ENCODE assay signal across 35 cellular contexts in genomic region chr15:99902248-99902647, GRCh38.
"Had no signal": no experiment of that assay in that cellular context is flagged by ENCODE, and none has a peak within 500 bp of the region (broad histone marks: within the 10 kb centered on the region; RNA-seq: fewer than 3 reads in every experiment).

No MANE protein-coding gene starts in this region.

- H3K27ac ChIP-seq: adrenal gland, body of pancreas, brain microvascular endothelial cell, breast epithelium, VCaP had no signal

- H3K36me3 ChIP-seq: adrenal gland, brain microvascular endothelial cell, breast epithelium had no signal

- H3K4me1 ChIP-seq: adrenal gland, body of pancreas, breast epithelium had no signal

- ATAC-seq: activated CD8-positive, alpha-beta T cell treated with anti-CD3 and anti-CD28 coated beads for 36 hours; activated naive CD4-positive, alpha-beta T cell treated with anti-CD3 and anti-CD28 coated beads, Interleukin-2, amount 50 U/mL, for 72 hours; activated T-helper 17 cell treated with anti-CD3 and anti-CD28 coated beads, Interleukin-2, amount 50 U/mL, for 72 hours; body of pancreas had no signal

- DNase-seq: activated B cell treated with CpG ODN at 0.5 μM for 24 hours; activated CD4-positive, alpha-beta memory T cell treated with anti-CD3 and anti-CD28 coated beads for 36 hours; activated CD4-positive, alpha-beta T cell treated with anti-CD3 and anti-CD28 coated beads for 4 hours; activated CD4-positive, alpha-beta T cell treated with anti-CD3 and anti-CD28 coated beads, Interleukin-2, amount 10 ng/mL, durations not matched to agents 24 days and 14 days; activated CD4-positive, alpha-beta T cell treated with anti-CD3 and anti-CD28 coated beads, Interleukin-2, amount 50 U/mL, for 1 hour; activated CD4-positive, alpha-beta T cell treated with anti-CD3 and anti-CD28 coated beads, Interleukin-2, amount 50 U/mL, for 4 hours; activated CD4-positive, CD25-positive, alpha-beta regulatory T cell treated with anti-CD3 and anti-CD28 coated beads, Interleukin-2, amount 50 U/mL, for 72 hours; activated CD8-positive, alpha-beta memory T cell treated with anti-CD3 and anti-CD28 coated beads, Interleukin-2, amount 50 U/mL, for 4 hours; activated CD8-positive, alpha-beta T cell treated with anti-CD3 and anti-CD28 coated beads for 36 hours; activated effector memory CD4-positive, alpha-beta T cell treated with anti-CD3 and anti-CD28 coated beads, Interleukin-2, amount 50 U/mL, for 16 hours; activated gamma-delta T cell treated with Interleukin-2 at 50 U/mL for 16 hours; activated naive CD4-positive, alpha-beta T cell; activated naive CD4-positive, alpha-beta T cell treated with anti-CD3 and anti-CD28 coated beads for 36 hours; activated naive CD4-positive, alpha-beta T cell treated with anti-CD3 and anti-CD28 coated beads, Interleukin-2, amount 50 U/mL, for 16 hours; activated naive CD8-positive, alpha-beta T cell treated with anti-CD3 and anti-CD28 coated beads for 36 hours; activated T-cell treated with anti-CD3 and anti-CD28 coated beads for 4 hours; activated T-cell treated with anti-CD3 and anti-CD28 coated beads, Interleukin-2, amount 50 U/mL, for 1 hour; activated T-cell treated with anti-CD3 and anti-CD28 coated beads, Interleukin-2, amount 50 U/mL, for 48 hours; adrenal gland; amniotic stem cell; aorta; body of pancreas; central memory CD4-positive, alpha-beta T cell; T-helper 1 cell; T-helper 9 cell had no signal

- H3K4me3 ChIP-seq: adrenal gland, body of pancreas, breast epithelium had no signal

- H3K4me3 Mint-ChIP-seq: activated B cell treated with CpG ODN at 0.5 μM for 24 hours; activated CD4-positive, alpha-beta memory T cell treated with anti-CD3 and anti-CD28 coated beads for 36 hours; activated CD4-positive, alpha-beta T cell treated with anti-CD3 and anti-CD28 coated beads, Interleukin-2, amount 10 ng/mL, durations not matched to agents 24 days and 14 days; activated CD8-positive, alpha-beta T cell treated with anti-CD3 and anti-CD28 coated beads for 36 hours; activated naive CD4-positive, alpha-beta T cell treated with anti-CD3 and anti-CD28 coated beads for 36 hours; activated naive CD8-positive, alpha-beta T cell treated with anti-CD3 and anti-CD28 coated beads for 36 hours; activated T-helper 1 cell treated with anti-CD3 and anti-CD28 coated beads, Interleukin-12 subunit alpha, Interleukin-12 subunit beta, Interleukin-2, Interleukin-4 antibody, amounts not matched to agents 30 ng/mL and 10 ng/mL and 1 ng/mL, durations not matched to agents 14 hours and 24 hours and 36 hours; activated T-helper 17 cell treated with anti-CD3 and anti-CD28 coated beads, Interleukin-2, amount 50 U/mL, for 72 hours; T-helper 1 cell treated with Interleukin-12 subunit alpha and Interleukin-12 subunit beta and Interleukin-4 antibody, amounts not matched to agents 30 μg/mL and 1 μg/mL, for 36 hours; T-helper 2 cell treated with Interferon-gamma antibody and Interleukin-4, amounts not matched to agents 5 μg/mL and 100 μg/mL, for 36 hours had no signal

- H3K9me3 ChIP-seq: adrenal gland had no signal

- H3K27me3 ChIP-seq: adrenal gland, body of pancreas, brain microvascular endothelial cell, breast epithelium had no signal

- FAIRE-seq: astrocyte, TTC549 had no signal

- H3K9me3 Mint-ChIP-seq: activated CD4-positive, alpha-beta memory T cell treated with anti-CD3 and anti-CD28 coated beads for 36 hours; activated CD8-positive, alpha-beta T cell treated with anti-CD3 and anti-CD28 coated beads for 36 hours; activated naive CD4-positive, alpha-beta T cell treated with anti-CD3 and anti-CD28 coated beads, Interleukin-2, amount 50 U/mL, for 72 hours; T-helper 1 cell treated with Interleukin-12 subunit alpha and Interleukin-12 subunit beta and Interleukin-4 antibody, amounts not matched to agents 30 μg/mL and 1 μg/mL, for 36 hours; T-helper 2 cell treated with Interferon-gamma antibody and Interleukin-4, amounts not matched to agents 5 μg/mL and 100 μg/mL, for 36 hours had no signal

- H3K4me1 Mint-ChIP-seq: activated B cell treated with CpG ODN at 0.5 μM for 24 hours; activated CD4-positive, alpha-beta T cell treated with anti-CD3 and anti-CD28 coated beads, Interleukin-2, amount 10 ng/mL, durations not matched to agents 24 days and 14 days; activated naive CD8-positive, alpha-beta T cell treated with anti-CD3 and anti-CD28 coated beads for 36 hours had no signal

- H3K27ac Mint-ChIP-seq: activated B cell treated with CpG ODN at 0.5 μM for 24 hours; activated CD4-positive, alpha-beta memory T cell treated with anti-CD3 and anti-CD28 coated beads for 36 hours; activated CD4-positive, alpha-beta T cell treated with anti-CD3 and anti-CD28 coated beads, Interleukin-2, amount 10 ng/mL, durations not matched to agents 24 days and 14 days; activated CD8-positive, alpha-beta T cell treated with anti-CD3 and anti-CD28 coated beads for 36 hours; activated naive CD4-positive, alpha-beta T cell treated with anti-CD3 and anti-CD28 coated beads for 36 hours; activated naive CD4-positive, alpha-beta T cell treated with anti-CD3 and anti-CD28 coated beads, Interleukin-2, amount 50 U/mL, for 72 hours; activated naive CD8-positive, alpha-beta T cell treated with anti-CD3 and anti-CD28 coated beads for 36 hours; activated T-helper 1 cell treated with anti-CD3 and anti-CD28 coated beads, Interleukin-12 subunit alpha, Interleukin-12 subunit beta, Interleukin-2, Interleukin-4 antibody, amounts not matched to agents 30 ng/mL and 10 ng/mL and 1 ng/mL, durations not matched to agents 14 hours and 24 hours and 36 hours; activated T-helper 17 cell treated with anti-CD3 and anti-CD28 coated beads, Interleukin-2, amount 50 U/mL, for 72 hours; T-helper 1 cell treated with Interleukin-12 subunit alpha and Interleukin-12 subunit beta and Interleukin-4 antibody, amounts not matched to agents 30 μg/mL and 1 μg/mL, for 36 hours; T-helper 2 cell treated with Interferon-gamma antibody and Interleukin-4, amounts not matched to agents 5 μg/mL and 100 μg/mL, for 36 hours had no signal

- H3K27me3 Mint-ChIP-seq: activated CD4-positive, alpha-beta memory T cell treated with anti-CD3 and anti-CD28 coated beads for 36 hours; activated CD4-positive, alpha-beta T cell treated with anti-CD3 and anti-CD28 coated beads, Interleukin-2, amount 10 ng/mL, durations not matched to agents 24 days and 14 days; activated CD8-positive, alpha-beta T cell treated with anti-CD3 and anti-CD28 coated beads for 36 hours; activated T-helper 17 cell treated with anti-CD3 and anti-CD28 coated beads, Interleukin-2, amount 50 U/mL, for 72 hours had no signal
